In genomic region chr1:245895455-245895959, GRCh38 we compare ENCODE assay signal across 1 cellular context.
TF ChIP-seq lines count a peak whose summit lies in the region.

No MANE protein-coding gene starts in this region.

TF ChIP-seq in K562, 482 proteins besides CTCF, POLR2A, EP300 and RAD21 (continued from another document):
- TF ChIP-seq ZBTB40 (IDR thresholded peaks at IDR 0.05) (no peak), ZBTB40 (CRISPR knock-in tag; IDR thresholded peaks at IDR 0.05) (no peak), PPARD (CRISPR knock-in tag; IDR thresholded peaks at IDR 0.05) (no peak), ZFP91 (CRISPR knock-in tag; IDR thresholded peaks at IDR 0.05) (no peak), DDX20 (tag; IDR thresholded peaks at IDR 0.05; ENCODE audit: low read depth) (no peak), XRCC4 (IDR thresholded peaks at IDR 0.05; ENCODE audit: extremely low read depth, insufficient read depth, insufficient read length) (no peak), FOS (IDR thresholded peaks at IDR 0.05; ENCODE audit: extremely low read depth, insufficient read length) (no peak), SMARCE1 (IDR thresholded peaks at IDR 0.05) (no peak), HEY1 (CRISPR knock-in tag; IDR thresholded peaks at IDR 0.05; ENCODE audit: borderline replicate concordance) (no peak), SMC3 (conservative IDR thresholded peaks at IDR 0.05; ENCODE audit: insufficient read depth, low read depth, low read length) (no peak), SMARCA4 (IDR thresholded peaks at IDR 0.05) (no peak), ARNT (IDR thresholded peaks at IDR 0.05) (no peak), CREBBP (IDR thresholded peaks at IDR 0.05; ENCODE audit: low read depth, low read length) (no peak), NRF1 (conservative IDR thresholded peaks at IDR 0.05 in 1 of 2, IDR thresholded peaks at IDR 0.05 in 1 of 2) (no peak), ATF7 (IDR thresholded peaks at IDR 0.05) (no peak), TBP (optimal IDR thresholded peaks at IDR 0.05; ENCODE audit: low read depth, low read length) (no peak)
TF ChIP-seq in K562: peak in this region for 0.
